ENCODE assay signal across 1 cellular context in genomic region chrX:135973025-135973547, GRCh38.
TF ChIP-seq lines count a peak whose summit lies in the region.

No MANE protein-coding gene starts in this region.

TF ChIP-seq in HepG2, 621 proteins besides CTCF, POLR2A, EP300 and RAD21:
- TF ChIP-seq SP2 (CRISPR knock-in tag; IDR thresholded peaks at IDR 0.05) (no peak), ZNF691 (CRISPR knock-in tag; IDR thresholded peaks at IDR 0.05; ENCODE audit: borderline replicate concordance, low read depth) (peak; percentile 99), SRSF1 (optimal IDR thresholded peaks at IDR 0.05; ENCODE audit: low read depth, low read length) (peak; percentile 23), ZMAT3 (CRISPR knock-in tag; conservative IDR thresholded peaks at IDR 0.05) (no peak), ZBTB14 (CRISPR knock-in tag; IDR thresholded peaks at IDR 0.05) (no peak), ZNF878 (CRISPR knock-in tag; IDR thresholded peaks at IDR 0.05) (no peak)
